ENCODE assay signal across 8 cellular contexts in genomic region chr5:142922223-142922952, GRCh38.
A peak's percentile ranks its signal among the peaks of the same experiment; 100 is the strongest.
DNase-seq lines count a peak whose midpoint lies in the region; ATAC-seq and TF ChIP-seq lines count a peak whose summit lies in the region.

No MANE protein-coding gene starts in this region.

- no peak overlapping the region for H3K56ac ChIP-seq in IMR-90 (ENCODE audit: extremely low read depth, insufficient read depth, low read length)

- H3K36me3 ChIP-seq in IMR-90 (ENCODE audit: control insufficient read depth, insufficient read depth, low read length) (no peaks in the 10 kb centered on the region), RWPE2 (ENCODE audit: low read depth) (no peaks in the 10 kb centered on the region; the same call in 1 of the 2 replicates)

- H3K27ac Mint-ChIP-seq in CD4-positive, alpha-beta T cell: no peak overlapping the region
- H3K27ac Mint-ChIP-seq in progenitor cell of endocrine pancreas: no peak overlapping the region
- H3K27ac Mint-ChIP-seq in T-helper 2 cell treated with Interferon-gamma antibody and Interleukin-4, amounts not matched to agents 5 μg/mL and 100 μg/mL, for 36 hours: no peak overlapping the region

- in situ Hi-C loops in IMR-90 (cut with MboI; ENCODE audit: low sequenced_read_pairs): loop anchor here (10.0 to 25.0 kb wide), 2 partner anchors 482 to 1240 kb away; partner anchors contain the start of genes KCTD16, NR3C1 and YIPF5

- no peak overlapping the region for H3K4me3 ChIP-seq in IMR-90 (ENCODE audit: insufficient read depth, low read depth, low read length)
- H3K4me3 ChIP-seq in RWPE2 (ENCODE audit: severe bottlenecking): no peak overlapping the region

- no peak overlapping the region for H4K5ac ChIP-seq in IMR-90 (ENCODE audit: low read depth, low read length)

- H3K4me2 ChIP-seq in IMR-90 (ENCODE audit: low read depth, low read length): no peak overlapping the region

- H2AK5ac ChIP-seq in IMR-90 (ENCODE audit: low read depth, low read length): peak overlapping the region; percentile 77; the same call in 1 of the 2 replicates

- no peaks in the 10 kb centered on the region for H4K20me1 ChIP-seq in IMR-90 (ENCODE audit: insufficient read depth, low read length)

- intact Hi-C loops in CD4-positive, alpha-beta T cell (cut with DNase I, micrococcal nuclease): loop anchor here (2.0 to 10.0 kb wide), 6 partner anchors 82 to 1270 kb away; partner anchors contain the start of gene NR3C1 (in 1 of the 2)
- intact Hi-C loops in IMR-90 (cut with micrococcal nuclease): loop anchor here (2.0 to 10.0 kb wide), 4 partner anchors 86 to 1250 kb away; partner anchors contain the start of genes KCTD16 and YIPF5

- no peak overlapping the region for H3K27ac ChIP-seq in CD4-positive, alpha-beta T cell (ENCODE audit: low read depth, low read length)
- H3K27ac ChIP-seq in IMR-90 (ENCODE audit: insufficient read depth, low read length) (no peak overlapping the region), RWPE2 (ENCODE audit: poor library complexity, severe bottlenecking) (peak overlapping the region; percentile 42)

- H3K36me3 Mint-ChIP-seq in CD4-positive, alpha-beta T cell (ENCODE audit: low read depth): peaks cover 11% of the 10 kb centered on the region
- no peaks in the 10 kb centered on the region for H3K36me3 Mint-ChIP-seq in progenitor cell of endocrine pancreas (ENCODE audit: insufficient read depth)
- H3K36me3 Mint-ChIP-seq in T-helper 2 cell treated with Interferon-gamma antibody and Interleukin-4, amounts not matched to agents 5 μg/mL and 100 μg/mL, for 36 hours (ENCODE audit: low read depth): peaks cover 4% of the 10 kb centered on the region

- no peaks in the 10 kb centered on the region for H3K9me3 ChIP-seq in CD4-positive, alpha-beta T cell (ENCODE audit: control insufficient read depth, low read length)
- H3K9me3 ChIP-seq in IMR-90 (ENCODE audit: control insufficient read depth, insufficient read depth, low read length) (no peaks in the 10 kb centered on the region), RWPE2 (ENCODE audit: severe bottlenecking) (no peaks in the 10 kb centered on the region)

- peak overlapping the region; percentile 73; the same call in 1 of the 3 replicates for H2BK15ac ChIP-seq in IMR-90 (ENCODE audit: low read depth, low read length)

- peak overlapping the region; percentile 21; the same call in 1 of the 2 replicates for H2BK20ac ChIP-seq in IMR-90 (ENCODE audit: low read depth, low read length)

- 0 out of 2 replicates have a peak, but pooled peaks cover 3% of the 10 kb centered on the region for H3K9me1 ChIP-seq in IMR-90 (ENCODE audit: insufficient read depth, low read length)

- no peaks in the 10 kb centered on the region for H3K27me3 Mint-ChIP-seq in CD4-positive, alpha-beta T cell
- no peaks in the 10 kb centered on the region for H3K27me3 Mint-ChIP-seq in progenitor cell of endocrine pancreas
- H3K27me3 Mint-ChIP-seq in T-helper 2 cell treated with Interferon-gamma antibody and Interleukin-4, amounts not matched to agents 5 μg/mL and 100 μg/mL, for 36 hours (ENCODE audit: low read depth): no peaks in the 10 kb centered on the region

- peak overlapping the region; percentile 19; the same call in 1 of the 2 replicates for H3K4ac ChIP-seq in IMR-90 (ENCODE audit: low read depth, low read length)

- no peak for ATAC-seq in CD4-positive, alpha-beta T cell (ENCODE audit: poor library complexity)
- ATAC-seq in GM19324 (IDR thresholded peaks at IDR 0.05; ENCODE audit: low FRiP score, unreplicated experiment) (peak; percentile 59), IMR-90 (ENCODE audit: low read depth) (peak; percentile 64), RWPE2 (ENCODE audit: low read depth) (peak; percentile 67), HG03045 (IDR thresholded peaks at IDR 0.05; ENCODE audit: unreplicated experiment) (no peak)

- peaks cover 22% of the 10 kb centered on the region for H3K4me1 Mint-ChIP-seq in CD4-positive, alpha-beta T cell (ENCODE audit: low read depth)
- peaks cover 30% of the 10 kb centered on the region for H3K4me1 Mint-ChIP-seq in progenitor cell of endocrine pancreas (ENCODE audit: low read depth)
- peaks cover 25% of the 10 kb centered on the region for H3K4me1 Mint-ChIP-seq in T-helper 2 cell treated with Interferon-gamma antibody and Interleukin-4, amounts not matched to agents 5 μg/mL and 100 μg/mL, for 36 hours (ENCODE audit: low read depth)

- no peaks in the 10 kb centered on the region for H3K27me3 ChIP-seq in CD4-positive, alpha-beta T cell (ENCODE audit: control insufficient read depth, insufficient read depth, low read length)
- no peaks in the 10 kb centered on the region for H3K27me3 ChIP-seq in IMR-90 (ENCODE audit: control insufficient read depth, insufficient read depth, low read length)
- no peaks in the 10 kb centered on the region for H3K27me3 ChIP-seq in RWPE2 (ENCODE audit: insufficient read depth, poor library complexity, severe bottlenecking)

- TF ChIP-seq POLR2A in IMR-90 (IDR thresholded peaks at IDR 0.05; ENCODE audit: low read depth, low read length): no peak

- no peak overlapping the region for H3K4me3 Mint-ChIP-seq in CD4-positive, alpha-beta T cell
- H3K4me3 Mint-ChIP-seq in progenitor cell of endocrine pancreas (ENCODE audit: low read depth): no peak overlapping the region
- H3K4me3 Mint-ChIP-seq in T-helper 2 cell treated with Interferon-gamma antibody and Interleukin-4, amounts not matched to agents 5 μg/mL and 100 μg/mL, for 36 hours: no peak overlapping the region

- BruUV-seq in IMR-90 (replicated peaks; lab: Mats Ljungman, UMichigan): no TSS peak

- H4K8ac ChIP-seq in IMR-90 (ENCODE audit: low read depth in 2 of 2, low read length in 2 of 2): no peak overlapping the region; a peak in 1 of 4 replicates

- no peak for DNase-seq in CD4-positive, alpha-beta T cell
- DNase-seq in IMR-90 (peak; percentile 77), RWPE2 (ENCODE audit: low spot score) (no peak), fibroblast of peridontal ligament (ENCODE audit: extremely low read depth) (peak; percentile 78), progenitor cell of endocrine pancreas (ENCODE audit: low spot score, unreplicated experiment) (no peak)
- no peak for DNase-seq in T-helper 2 cell treated with Interferon-gamma antibody and Interleukin-4, amounts not matched to agents 5 μg/mL and 100 μg/mL, for 36 hours (ENCODE audit: low spot score)

- H3K9ac ChIP-seq in IMR-90 (ENCODE audit: low read depth, low read length): no peak overlapping the region

- peak; percentile 50 for TF ChIP-seq CTCF in CD4-positive, alpha-beta T cell (IDR thresholded peaks at IDR 0.05)
- TF ChIP-seq CTCF in IMR-90 (conservative IDR thresholded peaks at IDR 0.05; ENCODE audit: low read depth, low read length) (peak; percentile 50), RWPE2 (IDR thresholded peaks at IDR 0.05; ENCODE audit: poor library complexity, severe bottlenecking) (peak; percentile 86), progenitor cell of endocrine pancreas (IDR thresholded peaks at IDR 0.05; ENCODE audit: unreplicated experiment) (peak; percentile 58)

- no peaks in the 10 kb centered on the region for H3K9me3 Mint-ChIP-seq in CD4-positive, alpha-beta T cell
- no peaks in the 10 kb centered on the region for H3K9me3 Mint-ChIP-seq in progenitor cell of endocrine pancreas (ENCODE audit: low read depth)
- H3K9me3 Mint-ChIP-seq in T-helper 2 cell treated with Interferon-gamma antibody and Interleukin-4, amounts not matched to agents 5 μg/mL and 100 μg/mL, for 36 hours: no peaks in the 10 kb centered on the region

- no peak overlapping the region for H3K18ac ChIP-seq in IMR-90 (ENCODE audit: low read depth, low read length)

- H3K14ac ChIP-seq in IMR-90 (replicated peaks; ENCODE audit: low read depth, low read length): no peak overlapping the region; the same call in 1 of the 2 replicates

- H2AFZ ChIP-seq in IMR-90 (replicated peaks; ENCODE audit: low read length, poor library complexity): no peak overlapping the region

- no peak overlapping the region for H3K23ac ChIP-seq in IMR-90 (ENCODE audit: low read depth, low read length)

- TF ChIP-seq RAD21 in IMR-90 (IDR thresholded peaks at IDR 0.05; ENCODE audit: low read length): peak; percentile 64

- H2AK9ac ChIP-seq in IMR-90 (replicated peaks; ENCODE audit: low read depth, low read length, poor library complexity): no peak overlapping the region

- H3K79me1 ChIP-seq in IMR-90 (ENCODE audit: low read depth in 1 of 2, low read length in 2 of 2): no peaks in the 10 kb centered on the region

- dilution Hi-C loops in IMR-90 (cut with HindIII; ENCODE audit: low sequenced_read_pairs, unreplicated experiment): no loop called here

- no peak overlapping the region for H4K91ac ChIP-seq in IMR-90 (ENCODE audit: insufficient read depth, low read depth, low read length)

- no peak overlapping the region for H2BK5ac ChIP-seq in IMR-90 (ENCODE audit: low read depth, low read length, poor library complexity, severe bottlenecking)

- H2BK120ac ChIP-seq in IMR-90 (ENCODE audit: low read depth, low read length): peak overlapping the region; percentile 62; the same call in 1 of the 2 replicates

- no CpG with 5 or more reads among the region's 1 CpG for WGBS in IMR-90 (ENCODE audit: extremely low coverage in 2 of 2, insufficient read length in 1 of 2), 2 experiments

- H3K4me1 ChIP-seq in IMR-90 (ENCODE audit: control insufficient read depth, insufficient read depth, low read length): peaks cover 7% of the 10 kb centered on the region
- H3K4me1 ChIP-seq in RWPE2 (ENCODE audit: insufficient read depth, poor library complexity, severe bottlenecking): peaks cover 13% of the 10 kb centered on the region

- CTCF ChIA-PET in CD4-positive, alpha-beta T cell (lab: Charles Lee): interaction anchor here (0.7 to 2.5 kb wide), 4 partner anchors 34 to 299 kb away, joined by 3 to 16 read pairs (median 4); no protein-coding TSS in a partner anchor
- CTCF ChIA-PET in IMR-90 (lab: Yijun Ruan, JAX): interaction anchor here (0.6 to 1.9 kb wide), 6 partner anchors 39 to 474 kb away, joined by 3 to 5 read pairs (median 3); no protein-coding TSS in a partner anchor

- POLR2A ChIA-PET in CD4-positive, alpha-beta T cell (lab: Charles Lee): interaction anchor here (0.6 to 1.1 kb wide), 2 partner anchors 26 to 482 kb away, joined by 3 to 5 read pairs; partner anchors contain the start of gene NR3C1
- POLR2A ChIA-PET in IMR-90 (lab: Charles Lee; ENCODE audit: unreplicated experiment): no interaction called here

TF ChIP-seq in IMR-90, 13 proteins besides CTCF, POLR2A, EP300 and RAD21:
- TF ChIP-seq USF2 (IDR thresholded peaks at IDR 0.05; ENCODE audit: low read depth, low read length) (no peak), SMC3 (IDR thresholded peaks at IDR 0.05; ENCODE audit: low read depth, low read length) (peak; percentile 43; the same call in 1 of the 2 replicates)
TF ChIP-seq in IMR-90: peak in this region for 1.

Comparison
In these comparisons a context has a peak if more than half of its experiments do, and no peak if none do; other contexts are left out.
1. ATAC-seq: peak in GM19324 (single experiment), IMR-90 (single experiment) and RWPE2 (single experiment); none in CD4-positive, alpha-beta T cell (single experiment) and HG03045 (single experiment).
2. DNase-seq: peak in IMR-90 (single experiment) and fibroblast of peridontal ligament (single experiment); none in CD4-positive, alpha-beta T cell (0 of 10), RWPE2 (single experiment), progenitor cell of endocrine pancreas (single experiment) and T-helper 2 cell treated with Interferon-gamma antibody and Interleukin-4, amounts not matched to agents 5 μg/mL and 100 μg/mL, for 36 hours (single experiment).
3. Peak in every context shown above with its lines, with median percentiles within 50 percentile points of each other: CTCF ChIP-seq.